ENCODE assay signal across 15 cellular contexts in genomic region chr20:25273541-25274358, GRCh38. TPM values are rescaled to one million over a fixed set of nuclear protein-coding genes. Genes with fewer than 3 reads are reported as not detected.
A peak's percentile ranks its signal among the peaks of the same experiment; 100 is the strongest.
DNase-seq lines count a peak whose midpoint lies in the region; ATAC-seq lines count a peak whose summit lies in the region.
"Had no signal": no experiment of that assay in that cellular context is flagged by ENCODE, and none has a peak within 500 bp of the region (broad histone marks: within the 10 kb centered on the region; RNA-seq: fewer than 3 reads in every experiment).

No MANE protein-coding gene starts in this region.

- peaks cover 2 to 26% (median 20%) of the 10 kb centered on the region in 5 donors for H3K4me1 ChIP-seq in subcutaneous abdominal adipose tissue (ENCODE audit: control insufficient read depth in 5 of 5, insufficient read depth in 5 of 5, low read length in 5 of 5)
- H3K4me1 ChIP-seq: pancreas had no signal

- H3K27ac ChIP-seq in layer of hippocampus (ENCODE audit: low read depth, low read length) (peak overlapping the region; percentile 80), subcutaneous abdominal adipose tissue (ENCODE audit: low read depth, low read length) (peak overlapping the region; percentile 50)
- H3K27ac ChIP-seq: pancreas had no signal

- no peaks in the 10 kb centered on the region for H3K27me3 ChIP-seq in layer of hippocampus (ENCODE audit: control insufficient read depth, insufficient read depth, low read length)
- H3K27me3 ChIP-seq in subcutaneous abdominal adipose tissue (ENCODE audit: control insufficient read depth in 5 of 5, insufficient read depth in 4 of 5, low read length in 5 of 5): no peaks in the 10 kb centered on the region
- H3K27me3 ChIP-seq: pancreas had no signal

- H3K27me3 Mint-ChIP-seq in activated CD8-positive, alpha-beta T cell treated with anti-CD3 and anti-CD28 coated beads, Interleukin-2, amount 10 ng/mL, durations not matched to agents 7 days and 5 days (ENCODE audit: low read depth): no peaks in the 10 kb centered on the region
- H3K27me3 Mint-ChIP-seq: brain; memory B cell; stimulated activated naive CD8-positive, alpha-beta T cell treated with anti-CD3 and anti-CD28 coated beads, Interleukin-15, amount 100 ng/mL, for 72 hours had no signal

- CTCF ChIA-PET in activated CD8-positive, alpha-beta T cell treated with anti-CD3 and anti-CD28 coated beads, Interleukin-2, amount 10 ng/mL, durations not matched to agents 7 days and 5 days (lab: Charles Lee): interaction anchor here (1.8 kb wide), 1 partner anchor 21 kb away, joined by 3 read pairs; no protein-coding TSS in a partner anchor

- peak overlapping the region in 1 of 5 donors; percentile 6 for H3K4me3 ChIP-seq in subcutaneous abdominal adipose tissue (ENCODE audit: low read depth in 1 of 5, low read length in 5 of 5)
- H3K4me3 ChIP-seq: K562, pancreas had no signal

- POLR2A ChIA-PET in activated CD8-positive, alpha-beta T cell treated with anti-CD3 and anti-CD28 coated beads, Interleukin-2, amount 10 ng/mL, durations not matched to agents 7 days and 5 days (lab: Charles Lee): no interaction called here

- peaks cover 0 to 90% (median 85%) of the 10 kb centered on the region in 5 donors for H3K36me3 ChIP-seq in subcutaneous abdominal adipose tissue (ENCODE audit: control insufficient read depth in 5 of 5, insufficient read depth in 5 of 5, low read length in 5 of 5)

- ATAC-seq in GM21528 (IDR thresholded peaks at IDR 0.05; ENCODE audit: low FRiP score, unreplicated experiment): no peak
- ATAC-seq in HG02852 (IDR thresholded peaks at IDR 0.05; ENCODE audit: unreplicated experiment): no peak
- ATAC-seq in activated CD8-positive, alpha-beta T cell treated with anti-CD3 and anti-CD28 coated beads, Interleukin-2, amount 10 ng/mL, durations not matched to agents 7 days and 5 days: no peak
- ATAC-seq: K562; pancreas; stimulated activated naive CD8-positive, alpha-beta T cell treated with anti-CD3 and anti-CD28 coated beads, Interleukin-15, amount 100 ng/mL, for 72 hours had no signal

- DNase-seq in NCI-H446 (lab: John Stamatoyannopoulos, UW) (peak; percentile 78 to 93), cerebellar cortex (ENCODE audit: low spot score) (peak; percentile 77)
- no peak for DNase-seq in activated CD8-positive, alpha-beta T cell treated with anti-CD3 and anti-CD28 coated beads, Interleukin-2, amount 10 ng/mL, durations not matched to agents 7 days and 5 days
- DNase-seq: NCI-H146; SK-N-SH; stimulated activated CD4-positive, alpha-beta T cell treated with anti-CD3 and anti-CD28 coated beads, Interleukin-4, amount 100 ng/mL, for 4 hours had no signal

- H3K36me3 Mint-ChIP-seq in activated CD8-positive, alpha-beta T cell treated with anti-CD3 and anti-CD28 coated beads, Interleukin-2, amount 10 ng/mL, durations not matched to agents 7 days and 5 days (ENCODE audit: low read depth): peaks cover 24% of the 10 kb centered on the region

- no peaks in the 10 kb centered on the region for H3K4me1 Mint-ChIP-seq in activated CD8-positive, alpha-beta T cell treated with anti-CD3 and anti-CD28 coated beads, Interleukin-2, amount 10 ng/mL, durations not matched to agents 7 days and 5 days (ENCODE audit: low read depth)
- H3K4me1 Mint-ChIP-seq: brain had no signal

- no peak overlapping the region for H3K4me3 Mint-ChIP-seq in activated CD8-positive, alpha-beta T cell treated with anti-CD3 and anti-CD28 coated beads, Interleukin-2, amount 10 ng/mL, durations not matched to agents 7 days and 5 days
- H3K4me3 Mint-ChIP-seq: memory B cell; stimulated activated naive CD8-positive, alpha-beta T cell treated with anti-CD3 and anti-CD28 coated beads, Interleukin-15, amount 100 ng/mL, for 72 hours had no signal

- H3K27ac Mint-ChIP-seq in activated CD8-positive, alpha-beta T cell treated with anti-CD3 and anti-CD28 coated beads, Interleukin-2, amount 10 ng/mL, durations not matched to agents 7 days and 5 days: no peak overlapping the region
- H3K27ac Mint-ChIP-seq: memory B cell; stimulated activated naive CD8-positive, alpha-beta T cell treated with anti-CD3 and anti-CD28 coated beads, Interleukin-15, amount 100 ng/mL, for 72 hours had no signal

- no peaks in the 10 kb centered on the region for H3K9me3 ChIP-seq in subcutaneous abdominal adipose tissue (ENCODE audit: control insufficient read depth in 5 of 5, low read length in 5 of 5)
- H3K9me3 ChIP-seq: pancreas, SK-N-SH had no signal

- H3K9me3 Mint-ChIP-seq in activated CD8-positive, alpha-beta T cell treated with anti-CD3 and anti-CD28 coated beads, Interleukin-2, amount 10 ng/mL, durations not matched to agents 7 days and 5 days (ENCODE audit: insufficient read depth): no peaks in the 10 kb centered on the region
- H3K9me3 Mint-ChIP-seq: brain; memory B cell; stimulated activated naive CD8-positive, alpha-beta T cell treated with anti-CD3 and anti-CD28 coated beads, Interleukin-15, amount 100 ng/mL, for 72 hours had no signal

- H3K9ac ChIP-seq in subcutaneous abdominal adipose tissue (ENCODE audit: low read length in 5 of 5): peak overlapping the region in 1 of 5 donors; percentile 10
- H3K9ac ChIP-seq: SK-N-SH had no signal

RNA-seq across cellular contexts. Expression of gene PYGB, which starts 25.9 kb away (rescaled TPM):
- total RNA-seq in activated CD8-positive, alpha-beta T cell treated with anti-CD3 and anti-CD28 coated beads, Interleukin-2, amount 10 ng/mL, durations not matched to agents 7 days and 5 days: 10 to 100 TPM; 33.9 TPM
